10 cellular contexts compared by ENCODE assay signal in genomic region chr7:114959931-114960330, GRCh38. TPM values are rescaled to one million over a fixed set of nuclear protein-coding genes. Genes with fewer than 3 reads are reported as not detected.
A peak's percentile ranks its signal among the peaks of the same experiment; 100 is the strongest.
DNase-seq lines count a peak whose midpoint lies in the region; ATAC-seq and TF ChIP-seq lines count a peak whose summit lies in the region.
"Had no signal": no experiment of that assay in that cellular context is flagged by ENCODE, and none has a peak within 500 bp of the region (broad histone marks: within the 10 kb centered on the region; RNA-seq: fewer than 3 reads in every experiment).

No MANE protein-coding gene starts in this region.

- H3K27me3 ChIP-seq in dorsolateral prefrontal cortex = no peaks in the 10 kb centered on the region

- TF ChIP-seq CTCF in dorsolateral prefrontal cortex (IDR thresholded peaks at IDR 0.05 in 54 of 56, conservative IDR thresholded peaks at IDR 0.05 in 2 of 56; ENCODE audit: low read depth in 1 of 56, partially characterized antibody in 56 of 56) = no peak

- H3K27ac ChIP-seq in dorsolateral prefrontal cortex = no peak overlapping the region

- peak; percentile 64 for ATAC-seq in GM18498 (IDR thresholded peaks at IDR 0.05; ENCODE audit: unreplicated experiment)
- peak; percentile 85 for ATAC-seq in GM19463 (IDR thresholded peaks at IDR 0.05; ENCODE audit: unreplicated experiment)
- peak; percentile 51 for ATAC-seq in HG03064 (IDR thresholded peaks at IDR 0.05; ENCODE audit: low read depth, unreplicated experiment)

- H3K4me3 ChIP-seq in dorsolateral prefrontal cortex = no peak overlapping the region

- intact Hi-C loops in dorsolateral prefrontal cortex (cut with DNase I) = no loop called here

- DNase-seq in brain pericyte (ENCODE audit: low read depth, low spot score) = peak; percentile 71
- DNase-seq in activated gamma-delta T cell (lab: John Stamatoyannopoulos, UW) = no peak
- DNase-seq in OCI-M2 (lab: John Stamatoyannopoulos, UW; ENCODE audit: unreplicated experiment) = no peak
- no peak for DNase-seq in dorsolateral prefrontal cortex
- DNase-seq in C1 segment of cervical spinal cord (lab: John Stamatoyannopoulos, UW) = no peak
- DNase-seq: NCI-H2081, SK-N-SH had no signal

RNA-seq across cellular contexts. Expression of gene MDFIC, which starts 38.0 kb away (rescaled TPM):
- total RNA-seq in dorsolateral prefrontal cortex = 10 to 100 TPM in 13 of 120 experiments, 1 to 10 TPM in 107; 2.5 to 15.1 (median 7.2) TPM
